33 cellular contexts compared by ENCODE assay signal in genomic region chr4:123638834-123639233, GRCh38.
DNase-seq lines count a peak whose midpoint lies in the region; ATAC-seq, FAIRE-seq and TF ChIP-seq lines count a peak whose summit lies in the region.
"Had no signal": no experiment of that assay in that cellular context is flagged by ENCODE, and none has a peak within 500 bp of the region (broad histone marks: within the 10 kb centered on the region; RNA-seq: fewer than 3 reads in every experiment).

No MANE protein-coding gene starts in this region.

- no peak for TF ChIP-seq RAD21 in HepG2 (CRISPR knock-in tag; IDR thresholded peaks at IDR 0.05)

- TF ChIP-seq POLR2A in HepG2 (IDR thresholded peaks at IDR 0.05; ENCODE audit: insufficient read depth in 1 of 2, low read depth in 2 of 2, low read length in 2 of 2) = no peak
- no peak for TF ChIP-seq POLR2A in right lobe of liver (IDR thresholded peaks at IDR 0.05)

- peaks cover 12% of the 10 kb centered on the region for H3K4me1 ChIP-seq in HepG2 (ENCODE audit: insufficient read depth, low read length)
- no peaks in the 10 kb centered on the region for H3K4me1 ChIP-seq in right lobe of liver
- no peaks in the 10 kb centered on the region for H3K4me1 ChIP-seq in Panc1 (ENCODE audit: control insufficient read depth, insufficient read depth, low read length)
- H3K4me1 ChIP-seq: A549, BE2C, Caco-2 had no signal

- in situ Hi-C loops in HepG2 (cut with HindIII; ENCODE audit: extremely low pct_ligation_motif_present, low pct_unique_long_range_greater_than_20kb) (no loop called here), Panc1 (cut with HindIII; ENCODE audit: low pct_unique_long_range_greater_than_20kb, low sequenced_read_pairs) (no loop called here)

- H3K79me2 ChIP-seq in HepG2 (ENCODE audit: insufficient read depth, low read length) = no peaks in the 10 kb centered on the region

- H3K36me3 ChIP-seq in HepG2 (replicated peaks in 1 of 2; ENCODE audit: control insufficient read depth in 1 of 2, insufficient read depth in 2 of 2, low read length in 2 of 2) = no peaks in the 10 kb centered on the region
- no peaks in the 10 kb centered on the region for H3K36me3 ChIP-seq in right lobe of liver
- no peaks in the 10 kb centered on the region for H3K36me3 ChIP-seq in Panc1 (ENCODE audit: control insufficient read depth, insufficient read depth, low read length)
- H3K36me3 ChIP-seq: BE2C; BLaER1; BLaER1 treated with 17β-estradiol and CSF1 and Interleukin-3, amounts not matched to agents 10 nM and 100 nM had no signal

- no CpG with 5 or more reads among the region's 1 CpG for WGBS in HepG2 (ENCODE audit: low lambda C conversion rate)
- 60% methylated on average over 1 of the region's 1 CpG for WGBS in right lobe of liver (ENCODE audit: insufficient coverage, low coverage, low lambda C conversion rate, missing lambda C conversion rate)

- H3K27me3 ChIP-seq in HepG2 (ENCODE audit: control insufficient read depth in 1 of 2, insufficient read depth in 2 of 2, low read length in 2 of 2) = no peaks in the 10 kb centered on the region
- no peaks in the 10 kb centered on the region for H3K27me3 ChIP-seq in right lobe of liver
- H3K27me3 ChIP-seq in Panc1 (ENCODE audit: control insufficient read depth, insufficient read depth, low read length) = no peaks in the 10 kb centered on the region
- H3K27me3 ChIP-seq: BE2C, BLaER1 had no signal

- H3K4me3 ChIP-seq in HepG2 (replicated peaks in 1 of 3; ENCODE audit: insufficient read depth in 1 of 3, low read depth in 2 of 3, low read length in 3 of 3) = no peak overlapping the region
- H3K4me3 ChIP-seq in right lobe of liver = no peak overlapping the region
- H3K4me3 ChIP-seq in Panc1 (ENCODE audit: low read depth in 2 of 2, low read length in 2 of 2) = no peak overlapping the region
- H3K4me3 ChIP-seq: A549; BLaER1; BLaER1 treated with 17β-estradiol and CSF1 and Interleukin-3, amounts not matched to agents 10 nM and 100 nM had no signal

- CTCF ChIA-PET in HepG2 (lab: Yijun Ruan, JAX; ENCODE audit: low intra/inter-chr PET ratio, low total read pairs) = no interaction called here
- CTCF ChIA-PET in Panc1 (lab: Charles Lee) = no interaction called here

- no peak for TF ChIP-seq EP300 in HepG2 (IDR thresholded peaks at IDR 0.05; ENCODE audit: low read depth in 2 of 2, low read length in 2 of 2)
- TF ChIP-seq EP300 in HepG2 (CRISPR knock-in tag; IDR thresholded peaks at IDR 0.05; ENCODE audit: borderline replicate concordance) = no peak

- POLR2A ChIA-PET in HepG2 (lab: Yijun Ruan, JAX) = no interaction called here
- POLR2A ChIA-PET in Panc1 (lab: Charles Lee) = no interaction called here

- no peaks in the 10 kb centered on the region for H4K20me1 ChIP-seq in HepG2 (ENCODE audit: insufficient read depth, low read length)
- H4K20me1 ChIP-seq: BLaER1; BLaER1 treated with 17β-estradiol and CSF1 and Interleukin-3, amounts not matched to agents 10 nM and 100 nM had no signal

- intact Hi-C loops in HepG2 (cut with micrococcal nuclease; ENCODE audit: unreplicated experiment) = no loop called here
- intact Hi-C loops in right lobe of liver (cut with DNase I) = no loop called here
- intact Hi-C loops in Panc1 (cut with micrococcal nuclease; ENCODE audit: unreplicated experiment) = no loop called here

- ATAC-seq in HepG2 (peak; percentile 62; the same call in 2 of the 3 replicates), right lobe of liver (no peak), Panc1 (no peak), HG03342 (IDR thresholded peaks at IDR 0.05; ENCODE audit: unreplicated experiment) (no peak)
- ATAC-seq: A549; CD8-positive, alpha-beta T cell had no signal

- DNase-seq in HepG2 (ENCODE audit: low spot score) (no peak), right lobe of liver (no peak), Panc1 (ENCODE audit: low read depth, low spot score) (no peak), left kidney (ENCODE audit: low read depth, low spot score) (peak; percentile 38), NCI-H1417 (lab: John Stamatoyannopoulos, UW) (no peak)
- DNase-seq: 8988T; ACHN; AML-193; BE2C; C1 segment of cervical spinal cord; Caco-2; Calu3; CD4-positive, alpha-beta memory T cell; CD4-positive, alpha-beta T cell; CD4-positive, CD25-positive, alpha-beta regulatory T cell; CD8-positive, alpha-beta memory T cell; CD8-positive, alpha-beta T cell; COR-L47; DMS 273 treated with DMSO at 0.1 percent for 48 hours; DMS153; DMS53; DMS79; DMS79 treated with DMSO at 0.1 percent for 48 hours; DND-41; EL had no signal

- no peak overlapping the region for H3K27ac ChIP-seq in HepG2 (ENCODE audit: extremely low read length, insufficient read depth, low read length)
- H3K27ac ChIP-seq in right lobe of liver = no peak overlapping the region
- peak overlapping the region; percentile 29; the same call in 1 of the 2 replicates for H3K27ac ChIP-seq in Panc1 (ENCODE audit: low read length)
- H3K27ac ChIP-seq: 22Rv1; A549; BLaER1; BLaER1 treated with 17β-estradiol and CSF1 and Interleukin-3, amounts not matched to agents 10 nM and 100 nM; C4-2B had no signal

- no peak for FAIRE-seq in HepG2 (lab: Jason Lieb, UNC)
- FAIRE-seq: A204.1, A549, D721Med had no signal

- no peak overlapping the region for H2AFZ ChIP-seq in HepG2 (ENCODE audit: low read length)

- H3K9ac ChIP-seq in HepG2 (ENCODE audit: insufficient read depth, low read depth, low read length) = no peak overlapping the region
- H3K9ac ChIP-seq: BLaER1; BLaER1 treated with 17β-estradiol and CSF1 and Interleukin-3, amounts not matched to agents 10 nM and 100 nM had no signal

- H3K4me2 ChIP-seq in HepG2 (ENCODE audit: low read depth, low read length) = 0 out of 2 replicates have a peak overlapping the region, but pooled peaks have one; percentile 12
- H3K4me2 ChIP-seq: A549; BLaER1; BLaER1 treated with 17β-estradiol and CSF1 and Interleukin-3, amounts not matched to agents 10 nM and 100 nM had no signal

- TF ChIP-seq CTCF in HepG2 (CRISPR knock-in tag; IDR thresholded peaks at IDR 0.05) (no peak), right lobe of liver (IDR thresholded peaks at IDR 0.05) (no peak), Panc1 (IDR thresholded peaks at IDR 0.05) (no peak)

- no TSS peak for BruUV-seq in HepG2 (replicated peaks; lab: Mats Ljungman, UMichigan)
- no TSS peak for BruUV-seq in Panc1 (replicated peaks; lab: Mats Ljungman, UMichigan)

- H3K9me3 ChIP-seq in HepG2 (ENCODE audit: low read length) = no peaks in the 10 kb centered on the region
- no peaks in the 10 kb centered on the region for H3K9me3 ChIP-seq in right lobe of liver
- no peaks in the 10 kb centered on the region for H3K9me3 ChIP-seq in Panc1 (ENCODE audit: control insufficient read depth, insufficient read depth, low read depth, low read length)
- H3K9me3 ChIP-seq: A549, BE2C, Caco-2 had no signal

TF ChIP-seq in HepG2, 621 proteins besides CTCF, POLR2A, EP300 and RAD21 (continues in another document):
- no peak for TF ChIP-seq ZNF256 (CRISPR knock-in tag; conservative IDR thresholded peaks at IDR 0.05)
- TF ChIP-seq PATZ1 (CRISPR knock-in tag; IDR thresholded peaks at IDR 0.05) = peak; percentile 61
- no peak for TF ChIP-seq ZBTB49 (CRISPR knock-in tag; IDR thresholded peaks at IDR 0.05; ENCODE audit: borderline replicate concordance)
- no peak for TF ChIP-seq RBM22 (optimal IDR thresholded peaks at IDR 0.05; ENCODE audit: low read length)
- no peak for TF ChIP-seq KLF9 (CRISPR knock-in tag; IDR thresholded peaks at IDR 0.05; ENCODE audit: low read depth)
- TF ChIP-seq ZNF263 (CRISPR knock-in tag; IDR thresholded peaks at IDR 0.05) = peak; percentile 33; the same call in 1 of the 2 replicates
- TF ChIP-seq FOXA1 (IDR thresholded peaks at IDR 0.05) = no peak
- 0 out of 2 replicates have a peak, but pooled peaks have one; percentile 15 for TF ChIP-seq FOXA1 (CRISPR knock-in tag; IDR thresholded peaks at IDR 0.05)
- no peak for TF ChIP-seq ZSCAN21 (CRISPR knock-in tag; IDR thresholded peaks at IDR 0.05; ENCODE audit: borderline replicate concordance)
- TF ChIP-seq ZNF775 (CRISPR knock-in tag; IDR thresholded peaks at IDR 0.05; ENCODE audit: borderline replicate concordance) = no peak
- no peak for TF ChIP-seq SOX13 (IDR thresholded peaks at IDR 0.05)
- no peak for TF ChIP-seq SOX13 (CRISPR knock-in tag; conservative IDR thresholded peaks at IDR 0.05 in 1 of 2, IDR thresholded peaks at IDR 0.05 in 1 of 2)
- TF ChIP-seq ETV5 (CRISPR knock-in tag; IDR thresholded peaks at IDR 0.05; ENCODE audit: borderline replicate concordance) = no peak
